ENCODE assay signal across 2 cellular contexts in genomic region chr18:47931707-47932103, GRCh38.
A peak's percentile ranks its signal among the peaks of the same experiment; 100 is the strongest.
TF ChIP-seq lines count a peak whose summit lies in the region.

No MANE protein-coding gene starts in this region.

TF ChIP-seq in IMR-90, 13 proteins besides CTCF, POLR2A, EP300 and RAD21 (continued from another document):
- TF ChIP-seq ELK1 (IDR thresholded peaks at IDR 0.05; ENCODE audit: borderline replicate concordance, low read depth, low read length): no peak
- TF ChIP-seq BHLHE40 (IDR thresholded peaks at IDR 0.05; ENCODE audit: low read depth, low read length): no peak
- no peak for TF ChIP-seq CEBPB (IDR thresholded peaks at IDR 0.05; ENCODE audit: low read depth, low read length)
- TF ChIP-seq MXI1 (IDR thresholded peaks at IDR 0.05; ENCODE audit: borderline replicate concordance, low read depth, low read length): no peak
- no peak for TF ChIP-seq USF2 (IDR thresholded peaks at IDR 0.05; ENCODE audit: low read depth, low read length)
- TF ChIP-seq FOS (IDR thresholded peaks at IDR 0.05; ENCODE audit: low read depth, low read length): no peak
- TF ChIP-seq RCOR1 (IDR thresholded peaks at IDR 0.05; ENCODE audit: insufficient replicate concordance, low read length): no peak
- no peak for TF ChIP-seq MAFK (IDR thresholded peaks at IDR 0.05; ENCODE audit: low read depth, low read length)
- no peak for TF ChIP-seq CHD1 (IDR thresholded peaks at IDR 0.05; ENCODE audit: low read depth, low read length)
- no peak for TF ChIP-seq NFE2L2 (IDR thresholded peaks at IDR 0.05; ENCODE audit: low read depth, low read length)
TF ChIP-seq in IMR-90: peak in this region for 0.

TF ChIP-seq in GM12878, 131 proteins besides CTCF, POLR2A, EP300 and RAD21 (continued from another document):
- peak; percentile 46; the same call in 1 of the 2 replicates for TF ChIP-seq SPI1 (IDR thresholded peaks at IDR 0.05; ENCODE audit: borderline replicate concordance, insufficient read depth, low read depth, low read length)
- 0 out of 2 replicates have a peak, but pooled peaks have one; percentile 22 for TF ChIP-seq RELB (IDR thresholded peaks at IDR 0.05; ENCODE audit: low read depth)
- no peak for TF ChIP-seq BCL11A (IDR thresholded peaks at IDR 0.05; ENCODE audit: low read depth, low read length)
- no peak for TF ChIP-seq MLLT1 (IDR thresholded peaks at IDR 0.05)
- TF ChIP-seq NR2C2 (IDR thresholded peaks at IDR 0.05; ENCODE audit: borderline replicate concordance, control insufficient read depth, insufficient read length, low read depth): no peak
- no peak for TF ChIP-seq HCFC1 (IDR thresholded peaks at IDR 0.05; ENCODE audit: low read length)
- no peak for TF ChIP-seq USF1 (IDR thresholded peaks at IDR 0.05; ENCODE audit: borderline replicate concordance, extremely low read length, insufficient read depth, low read depth, low read length)
- no peak for TF ChIP-seq CHD1 (IDR thresholded peaks at IDR 0.05; ENCODE audit: low read depth, low read length)
- peak; percentile 24; the same call in 1 of the 2 replicates for TF ChIP-seq SMC3 (IDR thresholded peaks at IDR 0.05; ENCODE audit: borderline replicate concordance, low read length)
- TF ChIP-seq MTA2 (IDR thresholded peaks at IDR 0.05; ENCODE audit: low read depth): peak; percentile 12; the same call in 1 of the 2 replicates
- TF ChIP-seq POU2F2 (IDR thresholded peaks at IDR 0.05; ENCODE audit: borderline replicate concordance, low read depth, low read length): no peak
- TF ChIP-seq CHD4 (IDR thresholded peaks at IDR 0.05): no peak
